Comparison of ENCODE assay signal across 1 cellular context in the genomic region with DNA sequence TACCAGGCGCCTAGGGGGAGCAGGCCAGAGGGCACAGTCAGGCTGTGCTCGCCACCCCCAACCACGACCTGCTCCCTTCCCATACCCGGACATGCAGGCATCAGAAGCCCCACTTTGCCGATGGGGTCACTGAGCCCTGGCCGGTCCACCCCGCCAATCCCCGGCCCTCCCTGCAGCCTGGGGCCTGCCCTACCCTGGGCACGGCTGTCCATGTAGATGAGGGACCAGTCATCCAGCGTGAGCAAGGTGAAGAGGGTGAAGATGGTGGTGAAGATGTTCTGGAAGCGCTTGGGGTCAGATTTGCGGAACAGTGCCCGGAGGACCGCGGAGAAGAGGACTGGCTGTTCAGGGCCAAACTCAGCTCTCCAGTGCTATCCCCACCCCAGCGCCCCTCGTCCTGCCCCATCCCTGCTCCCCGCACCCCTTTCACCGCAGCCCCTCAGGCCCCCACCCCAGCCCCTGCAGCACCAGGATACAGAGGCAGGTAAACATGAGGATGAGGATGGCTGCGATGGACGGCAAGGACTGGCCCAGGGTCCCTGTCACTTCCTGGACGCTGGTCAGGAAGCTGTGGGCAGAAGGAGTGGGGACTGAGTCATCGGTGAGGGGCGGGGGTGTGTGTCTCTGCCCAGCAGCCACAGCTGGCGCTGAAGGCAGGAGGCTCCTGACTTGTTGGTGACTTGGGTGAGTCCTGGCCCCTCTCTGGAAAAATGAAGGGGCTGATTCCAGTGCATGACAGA.
TF ChIP-seq lines count a peak whose summit lies in the region.

No MANE protein-coding gene starts in this region.

TF ChIP-seq in SK-N-SH, 30 proteins besides CTCF, POLR2A, EP300 and RAD21:
- TF ChIP-seq SIN3A (IDR thresholded peaks at IDR 0.05; ENCODE audit: borderline replicate concordance, low read depth, low read length) (peak; percentile 68; the same call in 1 of the 2 replicates), SMC3 (IDR thresholded peaks at IDR 0.05; ENCODE audit: low read depth, low read length) (no peak), POLR2AphosphoS5 (IDR thresholded peaks at IDR 0.05; ENCODE audit: low read depth, low read length) (peak; percentile 14; the same call in 1 of the 2 replicates), FOSL2 (IDR thresholded peaks at IDR 0.05; ENCODE audit: borderline replicate concordance, low read depth) (peak; percentile 93), JUND (IDR thresholded peaks at IDR 0.05) (peak; percentile 78; the same call in 1 of the 2 replicates), FOXM1 (IDR thresholded peaks at IDR 0.05; ENCODE audit: low read depth) (no peak), NFIC (IDR thresholded peaks at IDR 0.05; ENCODE audit: borderline replicate concordance) (peak; percentile 21; the same call in 1 of the 2 replicates), ELF1 (IDR thresholded peaks at IDR 0.05) (peak; percentile 71), TCF12 (IDR thresholded peaks at IDR 0.05) (peak; percentile 70)
- TF ChIP-seq, protein P1, sequence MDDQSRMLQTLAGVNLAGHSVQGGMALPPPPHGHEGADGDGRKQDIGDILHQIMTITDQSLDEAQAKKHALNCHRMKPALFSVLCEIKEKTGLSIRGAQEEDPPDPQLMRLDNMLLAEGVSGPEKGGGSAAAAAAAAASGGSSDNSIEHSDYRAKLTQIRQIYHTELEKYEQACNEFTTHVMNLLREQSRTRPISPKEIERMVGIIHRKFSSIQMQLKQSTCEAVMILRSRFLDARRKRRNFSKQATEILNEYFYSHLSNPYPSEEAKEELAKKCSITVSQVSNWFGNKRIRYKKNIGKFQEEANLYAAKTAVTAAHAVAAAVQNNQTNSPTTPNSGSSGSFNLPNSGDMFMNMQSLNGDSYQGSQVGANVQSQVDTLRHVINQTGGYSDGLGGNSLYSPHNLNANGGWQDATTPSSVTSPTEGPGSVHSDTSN (IDR thresholded peaks at IDR 0.05) = peak; percentile 36; the same call in 1 of the 2 replicates
- TF ChIP-seq, protein P2, sequence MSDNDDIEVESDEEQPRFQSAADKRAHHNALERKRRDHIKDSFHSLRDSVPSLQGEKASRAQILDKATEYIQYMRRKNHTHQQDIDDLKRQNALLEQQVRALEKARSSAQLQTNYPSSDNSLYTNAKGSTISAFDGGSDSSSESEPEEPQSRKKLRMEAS (IDR thresholded peaks at IDR 0.05; ENCODE audit: low read depth) = peak; percentile 65; the same call in 1 of the 2 replicates
- TF ChIP-seq, protein P3, sequence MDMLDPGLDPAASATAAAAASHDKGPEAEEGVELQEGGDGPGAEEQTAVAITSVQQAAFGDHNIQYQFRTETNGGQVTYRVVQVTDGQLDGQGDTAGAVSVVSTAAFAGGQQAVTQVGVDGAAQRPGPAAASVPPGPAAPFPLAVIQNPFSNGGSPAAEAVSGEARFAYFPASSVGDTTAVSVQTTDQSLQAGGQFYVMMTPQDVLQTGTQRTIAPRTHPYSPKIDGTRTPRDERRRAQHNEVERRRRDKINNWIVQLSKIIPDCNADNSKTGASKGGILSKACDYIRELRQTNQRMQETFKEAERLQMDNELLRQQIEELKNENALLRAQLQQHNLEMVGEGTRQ (IDR thresholded peaks at IDR 0.05; ENCODE audit: borderline replicate concordance, low read depth, low read length) = no peak
- TF ChIP-seq, protein P4, sequence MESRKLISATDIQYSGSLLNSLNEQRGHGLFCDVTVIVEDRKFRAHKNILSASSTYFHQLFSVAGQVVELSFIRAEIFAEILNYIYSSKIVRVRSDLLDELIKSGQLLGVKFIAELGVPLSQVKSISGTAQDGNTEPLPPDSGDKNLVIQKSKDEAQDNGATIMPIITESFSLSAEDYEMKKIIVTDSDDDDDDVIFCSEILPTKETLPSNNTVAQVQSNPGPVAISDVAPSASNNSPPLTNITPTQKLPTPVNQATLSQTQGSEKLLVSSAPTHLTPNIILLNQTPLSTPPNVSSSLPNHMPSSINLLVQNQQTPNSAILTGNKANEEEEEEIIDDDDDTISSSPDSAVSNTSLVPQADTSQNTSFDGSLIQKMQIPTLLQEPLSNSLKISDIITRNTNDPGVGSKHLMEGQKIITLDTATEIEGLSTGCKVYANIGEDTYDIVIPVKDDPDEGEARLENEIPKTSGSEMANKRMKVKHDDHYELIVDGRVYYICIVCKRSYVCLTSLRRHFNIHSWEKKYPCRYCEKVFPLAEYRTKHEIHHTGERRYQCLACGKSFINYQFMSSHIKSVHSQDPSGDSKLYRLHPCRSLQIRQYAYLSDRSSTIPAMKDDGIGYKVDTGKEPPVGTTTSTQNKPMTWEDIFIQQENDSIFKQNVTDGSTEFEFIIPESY (IDR thresholded peaks at IDR 0.05; ENCODE audit: borderline replicate concordance, low read depth) = no peak
